Comparison of ENCODE assay signal across 8 cellular contexts in genomic region chr17:8630802-8631553, GRCh38. TPM values are rescaled to one million over a fixed set of nuclear protein-coding genes. Genes with fewer than 3 reads are reported as not detected.
DNase-seq lines count a peak whose midpoint lies in the region; ATAC-seq, FAIRE-seq and TF ChIP-seq lines count a peak whose summit lies in the region.

No MANE protein-coding gene starts in this region.

- peak; percentile 95 for ATAC-seq in GM21381 (IDR thresholded peaks at IDR 0.05; ENCODE audit: unreplicated experiment)

- H3K27ac ChIP-seq in CD8-positive, alpha-beta memory T cell (ENCODE audit: low read depth, low read length) = peak overlapping the region; percentile 16

- peaks cover 10% of the 10 kb centered on the region for H3K27me3 ChIP-seq in CD8-positive, alpha-beta memory T cell (ENCODE audit: insufficient read depth, low read length, poor library complexity, severe bottlenecking)
- H3K27me3 ChIP-seq in NT2/D1 (ENCODE audit: insufficient read depth, insufficient read length) = no peaks in the 10 kb centered on the region

- H3K4me1 ChIP-seq in CD8-positive, alpha-beta memory T cell (ENCODE audit: insufficient read depth, low read length) = peaks cover 3% of the 10 kb centered on the region
- peaks cover 2% of the 10 kb centered on the region for H3K4me1 ChIP-seq in NT2/D1 (ENCODE audit: insufficient read depth, insufficient read length)

- no peaks in the 10 kb centered on the region for H3K9me3 ChIP-seq in CD8-positive, alpha-beta memory T cell (ENCODE audit: low read length)
- H3K9me3 ChIP-seq in NT2/D1 (ENCODE audit: insufficient read depth, low read length) = no peaks in the 10 kb centered on the region

- peak; percentile 53 to 83 (median 76) for DNase-seq in CD8-positive, alpha-beta memory T cell
- DNase-seq in HTR-8/SVneo (ENCODE audit: insufficient read length, low spot score) (peak; percentile 100), NT2/D1 (ENCODE audit: low read depth, low spot score) (peak; percentile 98), activated T-cell treated with anti-CD3 and anti-CD28 coated beads for 24 hours (ENCODE audit: low read depth) (peak; percentile 89), epithelial cell of esophagus (ENCODE audit: low read depth) (peak; percentile 100), middle frontal gyrus (ENCODE audit: extremely low spot score, low spot score) (peak; percentile 98)
- peak; percentile 57 to 63 for DNase-seq in stimulated activated CD8-positive, alpha-beta memory T cell treated with anti-CD3 and anti-CD28 coated beads, Interleukin-2, amount 100 ng/mL, for 1 hour (ENCODE audit: low read depth in 2 of 2)

- peak overlapping the region in 5 of 8 donors; percentile 67 to 92 (median 90) for H3K27ac Mint-ChIP-seq in CD8-positive, alpha-beta memory T cell

- peaks cover 47 to 70% of the 10 kb centered on the region in 2 donors for H3K27me3 Mint-ChIP-seq in CD8-positive, alpha-beta memory T cell

- no peaks in the 10 kb centered on the region for H3K9me3 Mint-ChIP-seq in CD8-positive, alpha-beta memory T cell

- H3K9ac ChIP-seq in NT2/D1 (ENCODE audit: insufficient read length, low read depth) = peak overlapping the region; percentile 85

- peak; percentile 99 for FAIRE-seq in HTR-8/SVneo (lab: Jason Lieb, UNC)

- H3K4me3 ChIP-seq in CD8-positive, alpha-beta memory T cell (ENCODE audit: low read length) = peak overlapping the region; percentile 52
- peak overlapping the region; percentile 73 for H3K4me3 ChIP-seq in NT2/D1 (ENCODE audit: insufficient read length, low read depth)
- H3K4me3 ChIP-seq in epithelial cell of esophagus (ENCODE audit: low read length) = peak overlapping the region; percentile 91

- H3K36me3 Mint-ChIP-seq in CD8-positive, alpha-beta memory T cell = peaks cover 0 to 3% (median 0%) of the 10 kb centered on the region in 3 donors

- H3K36me3 ChIP-seq in CD8-positive, alpha-beta memory T cell (ENCODE audit: insufficient read depth, low read length) = no peaks in the 10 kb centered on the region
- peaks cover 8% of the 10 kb centered on the region for H3K36me3 ChIP-seq in NT2/D1 (ENCODE audit: insufficient read depth, insufficient read length, low read length)

- CTCF ChIA-PET in CD8-positive, alpha-beta memory T cell (lab: Charles Lee) = interaction anchor here (1.4 kb wide), 1 partner anchor 367 kb away, joined by 3 read pairs; no protein-coding TSS in a partner anchor

- no peak for TF ChIP-seq CTCF in epithelial cell of esophagus (IDR thresholded peaks at IDR 0.05; ENCODE audit: insufficient read depth, low read depth, low read length, missing control alignments)

- peak overlapping the region; percentile 86 to 98 (median 97) for H3K4me3 Mint-ChIP-seq in CD8-positive, alpha-beta memory T cell

- H3K4me1 Mint-ChIP-seq in CD8-positive, alpha-beta memory T cell = peaks cover 9 to 21% (median 14%) of the 10 kb centered on the region in 3 donors

- POLR2A ChIA-PET in CD8-positive, alpha-beta memory T cell (lab: Charles Lee) = no interaction called here

RNA-seq across cellular contexts. Expression of gene MYH10, which starts 0.5 kb away (rescaled TPM):
- total RNA-seq in CD8-positive, alpha-beta memory T cell = 1 to 10 TPM; 6.7 to 7.5 TPM
- polyA plus RNA-seq in CD8-positive, alpha-beta memory T cell = 2.4 TPM

Comparison
In these comparisons a context has a peak if more than half of its experiments do, and no peak if none do; other contexts are left out.
1. Peak in every context shown above with its lines: DNase-seq, ATAC-seq, H3K4me3 ChIP-seq and H3K27ac ChIP-seq.